Comparison of ENCODE assay signal across 9 cellular contexts in the genomic region with DNA sequence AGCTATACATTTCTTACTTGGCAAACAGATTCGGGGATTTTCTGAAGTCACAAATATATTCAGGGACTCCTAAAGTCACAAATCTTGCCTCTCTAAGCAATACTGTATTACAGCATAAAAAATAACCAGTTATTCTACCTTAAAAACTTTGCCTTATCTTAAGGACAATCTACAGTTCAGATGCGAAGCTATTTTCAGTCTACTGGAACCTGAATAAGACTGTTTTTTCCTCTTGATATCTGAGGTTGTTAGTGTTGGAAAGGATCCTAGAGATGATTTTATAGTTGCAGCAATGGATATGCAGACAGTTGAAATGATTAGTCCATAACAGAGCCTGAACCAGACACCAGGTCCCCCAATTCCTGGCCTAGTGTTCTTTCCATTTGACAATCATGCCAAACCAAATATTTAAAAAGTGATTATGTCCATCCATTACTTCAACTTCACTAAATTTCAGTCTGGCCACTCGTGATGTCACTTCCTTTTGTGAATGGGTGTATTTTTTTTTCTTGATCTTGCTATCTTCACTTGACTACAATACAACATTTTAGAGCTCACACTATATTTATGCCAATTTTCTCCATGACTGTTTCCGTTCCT. TPM values are rescaled to one million over a fixed set of nuclear protein-coding genes. Genes with fewer than 3 reads are reported as not detected.
A peak's percentile ranks its signal among the peaks of the same experiment; 100 is the strongest.
DNase-seq lines count a peak whose midpoint lies in the region; ATAC-seq and FAIRE-seq lines count a peak whose summit lies in the region.
"Had no signal": no experiment of that assay in that cellular context is flagged by ENCODE, and none has a peak within 500 bp of the region (broad histone marks: within the 10 kb centered on the region; RNA-seq: fewer than 3 reads in every experiment).

No MANE protein-coding gene starts in this region.

- FAIRE-seq in RCC 7860 (lab: Jason Lieb, UNC) = no peak
- FAIRE-seq: TTC549 had no signal

- DNase-seq in DMS 273 (lab: John Stamatoyannopoulos, UW; ENCODE audit: unreplicated experiment) = peak; percentile 8
- no peak for DNase-seq in DMS 273 treated with DMSO at 0.1 percent for 48 hours (lab: John Stamatoyannopoulos, UW)
- peak; percentile 13 for DNase-seq in SK-MEL-5 (ENCODE audit: low read depth, low spot score)
- peak; percentile 67 for DNase-seq in fibroblast of gingiva (ENCODE audit: low read depth)
- peak; percentile 67 for DNase-seq in pulmonary artery endothelial cell (ENCODE audit: low read depth, low spot score)
- DNase-seq in T1000 (lab: John Stamatoyannopoulos, UW) = no peak
- no peak for DNase-seq in RCC 7860 (ENCODE audit: low spot score)

- in situ Hi-C loops in SK-MEL-5 (cut with HindIII; ENCODE audit: low pct_unique_long_range_greater_than_20kb, low sequenced_read_pairs) = no loop called here

- no peak for ATAC-seq in HG02884 (IDR thresholded peaks at IDR 0.05; ENCODE audit: unreplicated experiment)

RNA-seq across cellular contexts. Expression of a gene that starts 1.8 kb away (rescaled TPM):
- 31.8 and 35.7 TPM in 2 replicates for total RNA-seq in SK-MEL-5 (2014; rRNA removed; shearing (Covaris generic))
- 24.3 and 30.2 TPM in 2 replicates for polyA plus RNA-seq in SK-MEL-5 (2015; cell fraction: cytosol; rRNA removed)
- 2.3 and 6.8 TPM in 2 replicates for polyA plus RNA-seq in SK-MEL-5 (2015; cell fraction: nucleus; rRNA removed)
- 86.5 and 88.7 TPM in 2 replicates for total RNA-seq in pulmonary artery endothelial cell

Comparison
In these comparisons a context has a peak if more than half of its experiments do, and no peak if none do; other contexts are left out.
1. DNase-seq: peak in DMS 273 (single experiment), SK-MEL-5 (single experiment), fibroblast of gingiva (single experiment) and pulmonary artery endothelial cell (single experiment); none in DMS 273 treated with DMSO at 0.1 percent for 48 hours (single experiment), T1000 (single experiment) and RCC 7860 (single experiment).